In genomic region chr15:31473384-31474058, GRCh38 we compare ENCODE assay signal across 9 cellular contexts.
A peak's percentile ranks its signal among the peaks of the same experiment; 100 is the strongest.
DNase-seq lines count a peak whose midpoint lies in the region; ATAC-seq and TF ChIP-seq lines count a peak whose summit lies in the region.
"Had no signal": no experiment of that assay in that cellular context is flagged by ENCODE, and none has a peak within 500 bp of the region (broad histone marks: within the 10 kb centered on the region; RNA-seq: fewer than 3 reads in every experiment).

No MANE protein-coding gene starts in this region.

- intact Hi-C loops in Caco-2 (cut with micrococcal nuclease; ENCODE audit: unreplicated experiment), result no loop called here

- H3K36me3 ChIP-seq in DOHH2 (ENCODE audit: control insufficient read depth, low read length), result no peaks in the 10 kb centered on the region
- no peaks in the 10 kb centered on the region for H3K36me3 ChIP-seq in Caco-2 (ENCODE audit: control insufficient read depth, insufficient read depth, low read length)

- H3K27ac Mint-ChIP-seq in naive B cell, result peak overlapping the region; percentile 86 to 98 (median 97)
- H3K27ac Mint-ChIP-seq in Caco-2 (ENCODE audit: unreplicated experiment), result no peak overlapping the region

- CTCF ChIA-PET in Caco-2 (lab: Charles Lee), result no interaction called here

- TF ChIP-seq CTCF in DOHH2 (IDR thresholded peaks at IDR 0.05; ENCODE audit: low read depth, low read length, poor library complexity, severe bottlenecking), result no peak
- no peak for TF ChIP-seq CTCF in Caco-2 (IDR thresholded peaks at IDR 0.05; ENCODE audit: insufficient read depth in 1 of 2, low read depth in 1 of 2, low read length in 1 of 2, severe bottlenecking in 1 of 2, unreplicated experiment in 1 of 2)

- POLR2A ChIA-PET in Caco-2 (lab: Charles Lee), result no interaction called here

- peak; percentile 54 for DNase-seq in activated CD8-positive, alpha-beta memory T cell treated with anti-CD3 and anti-CD28 coated beads, Interleukin-2, amount 50 U/mL, for 48 hours
- DNase-seq in naive B cell, result no peak
- no peak for DNase-seq in Caco-2
- DNase-seq in NCI-H446 (lab: John Stamatoyannopoulos, UW), result no peak
- no peak for DNase-seq in NOMO-1 treated with DMSO at 0.1 percent for 48 hours (lab: John Stamatoyannopoulos, UW; ENCODE audit: unreplicated experiment)
- DNase-seq: SW 1271 had no signal

- peak overlapping the region; percentile 22; the same call in 1 of the 2 replicates for H3K27ac ChIP-seq in DOHH2 (ENCODE audit: low read depth, low read length)

- H3K4me1 ChIP-seq in DOHH2 (ENCODE audit: control insufficient read depth, low read length) (peaks cover 22% of the 10 kb centered on the region), Caco-2 (no peaks in the 10 kb centered on the region)

- H3F3A ChIP-seq in DOHH2 (ENCODE audit: control insufficient read depth, insufficient read depth), result no peaks in the 10 kb centered on the region

- no peaks in the 10 kb centered on the region for H3K79me2 ChIP-seq in DOHH2 (ENCODE audit: control insufficient read depth, low read length)

- H3K36me3 Mint-ChIP-seq in naive B cell, result no peaks in the 10 kb centered on the region
- no peaks in the 10 kb centered on the region for H3K36me3 Mint-ChIP-seq in Caco-2 (ENCODE audit: insufficient read depth, unreplicated experiment)

- BruUV-seq in Caco-2 (replicated peaks; lab: Mats Ljungman, UMichigan), result no TSS peak

- H3K9me3 Mint-ChIP-seq in naive B cell, result no peaks in the 10 kb centered on the region
- H3K9me3 Mint-ChIP-seq in Caco-2 (ENCODE audit: unreplicated experiment), result no peaks in the 10 kb centered on the region

- peak overlapping the region; percentile 56 for H3K4me2 ChIP-seq in DOHH2 (ENCODE audit: low read length)

- no peaks in the 10 kb centered on the region; the same call in 1 of the 2 replicates for H3K9me2 ChIP-seq in DOHH2 (replicated peaks; ENCODE audit: control insufficient read depth, low read length)

- H3K9me3 ChIP-seq in DOHH2 (ENCODE audit: control insufficient read depth, insufficient read depth, low read length), result no peaks in the 10 kb centered on the region
- H3K9me3 ChIP-seq in Caco-2, result no peaks in the 10 kb centered on the region

- no peaks in the 10 kb centered on the region for H4K20me1 ChIP-seq in DOHH2 (ENCODE audit: control insufficient read depth, insufficient read depth, low read depth, low read length)

- H3K4me1 Mint-ChIP-seq in naive B cell (peaks cover 30 to 51% (median 32%) of the 10 kb centered on the region in 3 donors), Caco-2 (ENCODE audit: low read depth, unreplicated experiment) (no peaks in the 10 kb centered on the region)

- ATAC-seq in GM21723 (IDR thresholded peaks at IDR 0.05; ENCODE audit: unreplicated experiment), result peak; percentile 10
- ATAC-seq in naive B cell (ENCODE audit: low read depth in 2 of 2), result peak in 1 of 2 donors; percentile 34
- no peak for ATAC-seq in HG02623 (IDR thresholded peaks at IDR 0.05; ENCODE audit: unreplicated experiment)

- H3K27me3 Mint-ChIP-seq in naive B cell, result no peaks in the 10 kb centered on the region
- peaks cover 14% of the 10 kb centered on the region for H3K27me3 Mint-ChIP-seq in Caco-2 (ENCODE audit: insufficient read depth, unreplicated experiment)

- H3K4me3 ChIP-seq in DOHH2 (ENCODE audit: low read length), result peak overlapping the region; percentile 34
- H3K4me3 ChIP-seq in Caco-2 (ENCODE audit: low read depth, low read length), result no peak overlapping the region

- no peaks in the 10 kb centered on the region for H3K27me3 ChIP-seq in DOHH2 (ENCODE audit: control insufficient read depth, low read length)
- no peaks in the 10 kb centered on the region for H3K27me3 ChIP-seq in Caco-2 (replicated peaks; ENCODE audit: control insufficient read depth, insufficient read depth, low read length)

- peak overlapping the region; percentile 66 to 92 (median 84) for H3K4me3 Mint-ChIP-seq in naive B cell
- H3K4me3 Mint-ChIP-seq in Caco-2 (ENCODE audit: unreplicated experiment), result no peak overlapping the region
